In genomic region chrX:32137525-32137924, GRCh38 we compare ENCODE assay signal across 19 cellular contexts.
DNase-seq lines count a peak whose midpoint lies in the region; ATAC-seq, FAIRE-seq and TF ChIP-seq lines count a peak whose summit lies in the region.
"Had no signal": no experiment of that assay in that cellular context is flagged by ENCODE, and none has a peak within 500 bp of the region (broad histone marks: within the 10 kb centered on the region; RNA-seq: fewer than 3 reads in every experiment).

No MANE protein-coding gene starts in this region.

- H3K4me3 Mint-ChIP-seq in mesothelial cell of epicardium: no peak overlapping the region
- H3K4me3 Mint-ChIP-seq: naive thymus-derived CD8-positive, alpha-beta T cell; stimulated activated naive CD8-positive, alpha-beta T cell treated with anti-CD3 and anti-CD28 coated beads, Interleukin-15, Interleukin-2, amounts not matched to agents 100 ng/mL and 50 ng/mL, for 24 hours; T-helper 17 cell had no signal

- H3K9me3 Mint-ChIP-seq in mesothelial cell of epicardium: peaks cover 37% of the 10 kb centered on the region

- SMC1A ChIA-PET in GM12878 (lab: Charles Lee; ENCODE audit: uncharacterized antibody, unreplicated experiment): no interaction called here

- intact Hi-C loops in GM12878 (cut with micrococcal nuclease; ENCODE audit: unreplicated experiment): no loop called here

- no peak overlapping the region for H3K4me2 ChIP-seq in GM12878 (ENCODE audit: control insufficient read depth, insufficient read depth)

- TF ChIP-seq POLR2A in GM12878 (IDR thresholded peaks at IDR 0.05; ENCODE audit: low read depth, low read length): no peak

- H4K20me1 ChIP-seq in GM12878 (ENCODE audit: control insufficient read depth, insufficient read depth): no peaks in the 10 kb centered on the region

- no TSS peak for BruUV-seq in GM12878 (replicated peaks; lab: Mats Ljungman, UMichigan)

- no peaks in the 10 kb centered on the region for H3K36me3 Mint-ChIP-seq in mesothelial cell of epicardium

- no peak for TF ChIP-seq RAD21 in GM12878 (IDR thresholded peaks at IDR 0.05; ENCODE audit: insufficient read depth, low read depth, low read length)

- CTCF ChIA-PET in GM12878 (lab: Yijun Ruan, JAX): interaction anchor here (1.2 kb wide), 1 partner anchor 9 kb away, joined by 3 read pairs; no protein-coding TSS in a partner anchor

- no peaks in the 10 kb centered on the region for H3K27me3 ChIP-seq in GM12878 (replicated peaks in 1 of 2; ENCODE audit: control insufficient read depth in 2 of 2, insufficient read depth in 2 of 2, low read length in 1 of 2)
- H3K27me3 ChIP-seq: right lobe of liver had no signal

- H3K4me3 ChIP-seq in GM12865 (ENCODE audit: low read depth, low read length): no peak overlapping the region
- H3K4me3 ChIP-seq in GM12878: no peak overlapping the region
- H3K4me3 ChIP-seq: right lobe of liver had no signal

- no peak overlapping the region for H3K27ac Mint-ChIP-seq in mesothelial cell of epicardium
- H3K27ac Mint-ChIP-seq: naive thymus-derived CD8-positive, alpha-beta T cell; stimulated activated naive CD8-positive, alpha-beta T cell treated with anti-CD3 and anti-CD28 coated beads, Interleukin-15, Interleukin-2, amounts not matched to agents 100 ng/mL and 50 ng/mL, for 24 hours; T-helper 17 cell had no signal

- H3K4me1 Mint-ChIP-seq in mesothelial cell of epicardium: no peaks in the 10 kb centered on the region
- H3K4me1 Mint-ChIP-seq: naive thymus-derived CD8-positive, alpha-beta T cell; T-helper 17 cell had no signal

- no peaks in the 10 kb centered on the region for H3K79me2 ChIP-seq in GM12878 (ENCODE audit: control insufficient read depth, insufficient read depth, low read length)

- 15% methylated on average over 2 of the region's 2 CpGs for WGBS in GM12878 (ENCODE audit: insufficient coverage, insufficient replicate concordance, low lambda C conversion rate, missing lambda C conversion rate)

- no peaks in the 10 kb centered on the region for H3K36me3 ChIP-seq in GM12878 (ENCODE audit: control insufficient read depth in 2 of 2, insufficient read depth in 2 of 2, low read length in 1 of 2)
- H3K36me3 ChIP-seq: right lobe of liver had no signal

- RAD21 ChIA-PET in GM12878 (lab: Charles Lee; ENCODE audit: unreplicated experiment): no interaction called here

- H3K4me1 ChIP-seq in GM12878 (ENCODE audit: control insufficient read depth, insufficient read depth, low read length): no peaks in the 10 kb centered on the region
- H3K4me1 ChIP-seq: right lobe of liver had no signal

- H3K27me3 Mint-ChIP-seq in mesothelial cell of epicardium (ENCODE audit: low read depth): no peaks in the 10 kb centered on the region
- H3K27me3 Mint-ChIP-seq: naive thymus-derived CD8-positive, alpha-beta T cell; stimulated activated naive CD8-positive, alpha-beta T cell treated with anti-CD3 and anti-CD28 coated beads, Interleukin-15, Interleukin-2, amounts not matched to agents 100 ng/mL and 50 ng/mL, for 24 hours; T-helper 17 cell had no signal

- ATAC-seq in GM12878 (no peak), HG03439 (IDR thresholded peaks at IDR 0.05; ENCODE audit: unreplicated experiment) (no peak), GM21423 (IDR thresholded peaks at IDR 0.05; ENCODE audit: unreplicated experiment) (no peak)
- ATAC-seq: naive thymus-derived CD8-positive, alpha-beta T cell; T-helper 17 cell had no signal

- no peak overlapping the region for H3K27ac ChIP-seq in GM12878 (ENCODE audit: control insufficient read depth, insufficient read depth)
- H3K27ac ChIP-seq: C4-2B, right lobe of liver had no signal

- no peak for TF ChIP-seq EP300 in GM12878 (IDR thresholded peaks at IDR 0.05; ENCODE audit: borderline replicate concordance in 1 of 2, control insufficient read depth in 1 of 2, low read depth in 2 of 2, low read length in 2 of 2)

- in situ Hi-C loops in GM12878 (cut with MboI): no loop called here

- no peaks in the 10 kb centered on the region for H3K9me3 ChIP-seq in GM12878 (replicated peaks; ENCODE audit: control insufficient read depth, insufficient read depth, low read length)
- H3K9me3 ChIP-seq: right lobe of liver had no signal

- DNase-seq in GM12865 (ENCODE audit: low read depth) (peak; percentile 0), LoVo (ENCODE audit: low spot score) (peak; percentile 1), GM12878 (ENCODE audit: low read depth, low spot score) (no peak), mesothelial cell of epicardium (ENCODE audit: low spot score in 2 of 2, unreplicated experiment in 2 of 2) (peak; percentile 28 to 53), NCI-H69 (lab: John Stamatoyannopoulos, UW) (no peak), NCI-H82 (lab: John Stamatoyannopoulos, UW) (no peak)
- DNase-seq: activated effector memory CD4-positive, alpha-beta T cell treated with anti-CD3 and anti-CD28 coated beads, Interleukin-2, amount 50 U/mL, for 16 hours; naive thymus-derived CD8-positive, alpha-beta T cell; NCI-H345; T-helper 17 cell had no signal

- POLR2A ChIA-PET in GM12878 (lab: Charles Lee): no interaction called here

- no peak overlapping the region for H2AFZ ChIP-seq in GM12878 (ENCODE audit: control insufficient read depth, low read depth, low read length)

- no peak overlapping the region for H3K9ac ChIP-seq in GM12878 (ENCODE audit: control insufficient read depth, insufficient read depth, low read length)

- no peak for FAIRE-seq in GM12878 (lab: Jason Lieb, UNC)
- FAIRE-seq: G401.6, H1, keratinocyte, RCC 7860 had no signal

- TF ChIP-seq CTCF in GM12865 (IDR thresholded peaks at IDR 0.05; ENCODE audit: insufficient read depth, low read depth, low read length, missing control alignments) (no peak), GM12878 (IDR thresholded peaks at IDR 0.05 in 2 of 3, conservative IDR thresholded peaks at IDR 0.05 in 1 of 3; ENCODE audit: control insufficient read depth in 2 of 3, extremely low read depth in 1 of 3, insufficient read depth in 1 of 3, low read depth in 3 of 3, low read length in 3 of 3) (no peak), mesothelial cell of epicardium (IDR thresholded peaks at IDR 0.05; ENCODE audit: unreplicated experiment) (no peak)

TF ChIP-seq in GM12878, 131 proteins besides CTCF, POLR2A, EP300 and RAD21:
- TF ChIP-seq ZBTB4 (CRISPR knock-in tag; IDR thresholded peaks at IDR 0.05) (no peak), REST (IDR thresholded peaks at IDR 0.05; ENCODE audit: low read depth, low read length) (peak; percentile 92)
TF ChIP-seq in GM12878: peak in this region for 1.

Comparison
In these comparisons a context has a peak if more than half of its experiments do, and no peak if none do; other contexts are left out.
1. DNase-seq: peak in GM12865 (single experiment), LoVo (single experiment) and mesothelial cell of epicardium (2 of 2); none in GM12878 (single experiment), NCI-H69 (single experiment) and NCI-H82 (single experiment).